11 cellular contexts compared by ENCODE assay signal in the genomic region with DNA sequence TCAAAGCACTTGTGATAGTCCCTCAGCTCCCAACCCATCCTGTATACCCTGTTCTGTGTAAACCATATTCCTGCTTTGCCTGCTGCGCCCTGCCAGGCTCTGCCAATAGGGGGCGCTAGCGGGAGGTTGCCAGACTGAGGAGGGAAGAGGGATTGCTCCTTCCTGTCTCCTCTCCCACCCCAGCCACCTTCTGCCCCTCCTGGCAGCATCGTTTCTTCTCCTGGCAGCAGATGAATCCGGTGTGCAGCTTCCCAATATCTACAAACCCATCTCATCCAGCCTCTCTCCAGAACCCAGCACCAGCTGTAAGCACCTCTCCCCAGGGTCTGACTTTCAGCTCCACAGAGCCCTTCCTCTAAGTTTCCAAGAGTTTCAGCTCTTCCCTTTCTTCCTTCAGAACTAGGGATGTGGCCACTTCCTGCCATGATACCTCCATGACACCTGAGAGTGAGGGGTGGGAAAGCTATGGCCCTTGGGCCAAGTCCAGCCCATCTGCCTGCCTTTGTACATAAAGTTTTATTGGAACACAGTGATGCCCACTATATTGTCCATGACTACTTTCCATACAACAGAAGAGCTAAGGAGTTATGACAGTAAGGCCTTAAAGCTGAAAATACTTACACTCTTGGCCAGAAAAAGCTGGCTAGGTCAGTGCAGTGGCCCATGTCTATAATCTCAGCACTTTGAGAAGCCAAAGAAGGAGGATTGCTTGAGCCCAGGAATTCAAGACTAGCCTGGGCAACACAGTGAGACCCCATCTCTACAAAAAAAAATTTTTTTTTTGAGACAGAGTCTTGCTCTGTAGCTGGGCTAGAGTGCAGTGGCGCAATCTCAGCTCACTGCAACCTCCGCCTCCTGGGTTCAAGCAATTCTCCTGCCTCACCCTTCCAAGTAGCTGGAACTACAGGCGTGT. TPM values are rescaled to one million over a fixed set of nuclear protein-coding genes. Genes with fewer than 3 reads are reported as not detected.
DNase-seq lines count a peak whose midpoint lies in the region; ATAC-seq lines count a peak whose summit lies in the region.
"Had no signal": no experiment of that assay in that cellular context is flagged by ENCODE, and none has a peak within 500 bp of the region (broad histone marks: within the 10 kb centered on the region; RNA-seq: fewer than 3 reads in every experiment).

No MANE protein-coding gene starts in this region.

- CTCF ChIA-PET in activated CD4-positive, alpha-beta T cell treated with anti-CD3 and anti-CD28 coated beads for 36 hours (lab: Charles Lee) = interaction anchor here (0.6 to 2.3 kb wide), 12 partner anchors 11 to 431 kb away, joined by 3 to 23 read pairs (median 4); no protein-coding TSS in a partner anchor

- H3K4me3 Mint-ChIP-seq in activated CD4-positive, alpha-beta T cell treated with anti-CD3 and anti-CD28 coated beads for 36 hours = no peak overlapping the region
- no peak overlapping the region for H3K4me3 Mint-ChIP-seq in effector memory CD8-positive, alpha-beta T cell
- H3K4me3 Mint-ChIP-seq: CD8-positive, alpha-beta T cell had no signal

- H3K27me3 Mint-ChIP-seq in activated CD4-positive, alpha-beta T cell treated with anti-CD3 and anti-CD28 coated beads for 36 hours = peaks cover 2% of the 10 kb centered on the region
- peaks cover 37 to 72% of the 10 kb centered on the region in 2 donors for H3K27me3 Mint-ChIP-seq in effector memory CD8-positive, alpha-beta T cell

- no peaks in the 10 kb centered on the region for H3K36me3 Mint-ChIP-seq in activated CD4-positive, alpha-beta T cell treated with anti-CD3 and anti-CD28 coated beads for 36 hours (ENCODE audit: low read depth)
- H3K36me3 Mint-ChIP-seq in effector memory CD8-positive, alpha-beta T cell (ENCODE audit: insufficient read depth) = no peaks in the 10 kb centered on the region
- H3K36me3 Mint-ChIP-seq: CD8-positive, alpha-beta T cell had no signal

- DNase-seq in activated CD4-positive, alpha-beta T cell treated with anti-CD3 and anti-CD28 coated beads for 36 hours = peak; percentile 67
- DNase-seq in activated CD4-positive, alpha-beta T cell treated with anti-CD3 and anti-CD28 coated beads for 1 hour = no peak
- peak; percentile 86 for DNase-seq in OCI-M1 (lab: John Stamatoyannopoulos, UW)
- DNase-seq in effector memory CD8-positive, alpha-beta T cell = peak in 2 of 3 experiments; percentile 9
- DNase-seq in stimulated activated CD4-positive, alpha-beta T cell treated with anti-CD3 and anti-CD28 coated beads, TNF-alpha, amount 100 ng/mL, for 48 hours (ENCODE audit: low read depth in 3 of 3) = peak; percentile 16 to 28 (median 26)

- no peak overlapping the region for H3K27ac Mint-ChIP-seq in activated CD4-positive, alpha-beta T cell treated with anti-CD3 and anti-CD28 coated beads for 36 hours
- H3K27ac Mint-ChIP-seq in effector memory CD8-positive, alpha-beta T cell = no peak overlapping the region
- H3K27ac Mint-ChIP-seq: CD8-positive, alpha-beta T cell had no signal

- no peaks in the 10 kb centered on the region for H3K9me3 Mint-ChIP-seq in activated CD4-positive, alpha-beta T cell treated with anti-CD3 and anti-CD28 coated beads for 36 hours (ENCODE audit: low read depth)
- no peaks in the 10 kb centered on the region for H3K9me3 Mint-ChIP-seq in effector memory CD8-positive, alpha-beta T cell
- H3K9me3 Mint-ChIP-seq: CD8-positive, alpha-beta T cell had no signal

- H3K4me1 Mint-ChIP-seq in activated CD4-positive, alpha-beta T cell treated with anti-CD3 and anti-CD28 coated beads for 36 hours = no peaks in the 10 kb centered on the region
- no peaks in the 10 kb centered on the region for H3K4me1 Mint-ChIP-seq in effector memory CD8-positive, alpha-beta T cell (ENCODE audit: low read depth in 2 of 2)

- POLR2A ChIA-PET in activated CD4-positive, alpha-beta T cell treated with anti-CD3 and anti-CD28 coated beads for 36 hours (lab: Charles Lee) = no interaction called here

- no peak for ATAC-seq in activated CD4-positive, alpha-beta T cell treated with anti-CD3 and anti-CD28 coated beads for 36 hours
- ATAC-seq in effector memory CD8-positive, alpha-beta T cell (replicated peaks) = no peak
- ATAC-seq in GM18517 (IDR thresholded peaks at IDR 0.05; ENCODE audit: unreplicated experiment) (no peak), HG03159 (IDR thresholded peaks at IDR 0.05; ENCODE audit: unreplicated experiment) (no peak), HG02885 (IDR thresholded peaks at IDR 0.05; ENCODE audit: poor library complexity, unreplicated experiment) (no peak)
- ATAC-seq: CD8-positive, alpha-beta T cell; gastroesophageal sphincter had no signal

- intact Hi-C loops in activated CD4-positive, alpha-beta T cell treated with anti-CD3 and anti-CD28 coated beads for 36 hours (cut with DNase I, micrococcal nuclease) = no loop called here

RNA-seq across cellular contexts. Expression of a gene that starts 34.5 kb away (rescaled TPM):
- total RNA-seq in activated CD4-positive, alpha-beta T cell treated with anti-CD3 and anti-CD28 coated beads for 36 hours = 1 to 10 TPM; 1.8 TPM

RNA-seq across cellular contexts. Expression of a gene that starts 41.4 kb away (rescaled TPM):
- total RNA-seq in activated CD4-positive, alpha-beta T cell treated with anti-CD3 and anti-CD28 coated beads for 36 hours = 1 to 10 TPM; 1.6 to 1.7 TPM
- total RNA-seq: RPMI7951 had no signal

RNA-seq across cellular contexts. Expression of a gene that starts 47.4 kb away (rescaled TPM):
- 10 to 100 TPM; 10.7 to 14.8 TPM for total RNA-seq in activated CD4-positive, alpha-beta T cell treated with anti-CD3 and anti-CD28 coated beads for 36 hours
